ENCODE assay signal across 23 cellular contexts in genomic region chr17:31297090-31297489, GRCh38. TPM values are rescaled to one million over a fixed set of nuclear protein-coding genes. Genes with fewer than 3 reads are reported as not detected.
DNase-seq lines count a peak whose midpoint lies in the region; ATAC-seq and TF ChIP-seq lines count a peak whose summit lies in the region.
"Had no signal": no experiment of that assay in that cellular context is flagged by ENCODE, and none has a peak within 500 bp of the region (broad histone marks: within the 10 kb centered on the region; RNA-seq: fewer than 3 reads in every experiment).

TSS of gene OMG (minus strand) at chr17:31297239. CDS start at chr17:31296331, 908 bp downstream.

- no peaks in the 10 kb centered on the region for H3K79me2 ChIP-seq in OCI-LY7 (ENCODE audit: insufficient read depth, low read depth, low read length)
- H3K79me2 ChIP-seq: hepatocyte had no signal

- POLR2A ChIA-PET in HEK293 (lab: Yijun Ruan, JAX) (no interaction called here), OCI-LY7 (lab: Charles Lee) (no interaction called here)

- ATAC-seq in lung (ENCODE audit: insufficient read depth, low FRiP score) (no peak), GM19035 (IDR thresholded peaks at IDR 0.05; ENCODE audit: unreplicated experiment) (no peak)
- ATAC-seq: activated T-helper 17 cell treated with anti-CD3 and anti-CD28 coated beads, Interleukin-2, amount 50 U/mL, for 72 hours; effector memory CD8-positive, alpha-beta T cell; esophagus mucosa; HCT116 had no signal

- CTCF ChIA-PET in HEK293 (lab: Yijun Ruan, JAX) (no interaction called here), OCI-LY7 (lab: Charles Lee; ENCODE audit: unreplicated experiment) (no interaction called here)

- no peaks in the 10 kb centered on the region for H3K9me2 ChIP-seq in OCI-LY7 (ENCODE audit: insufficient read depth, low read length)

- H3K4me1 ChIP-seq in HEK293 (ENCODE audit: control insufficient read depth, insufficient read depth, low read length) (peaks cover 7% of the 10 kb centered on the region), lung (ENCODE audit: control insufficient read depth in 2 of 2, insufficient read depth in 2 of 2, low read length in 2 of 2) (peaks cover 0 to 3% of the 10 kb centered on the region in 2 donors), OCI-LY7 (ENCODE audit: insufficient read depth, low read length, poor library complexity, severe bottlenecking) (no peaks in the 10 kb centered on the region)

- H3K27ac ChIP-seq in HEK293 (ENCODE audit: extremely low read depth, low read depth, low read length) (no peak within 1 kb of the TSS), lung (ENCODE audit: low read depth in 1 of 2, low read length in 1 of 2) (no peak within 1 kb of the TSS), temporal lobe (ENCODE audit: low read depth, low read length) (peak within 1 kb of the TSS; percentile 90), OCI-LY7 (ENCODE audit: low read depth, low read length, poor library complexity, severe bottlenecking) (no peak within 1 kb of the TSS)
- H3K27ac ChIP-seq: hepatocyte, skin epidermis had no signal

- no peak within 1 kb of the TSS for H2AFZ ChIP-seq in OCI-LY7 (ENCODE audit: low read length)
- H2AFZ ChIP-seq: hepatocyte had no signal

- no peak within 1 kb of the TSS for H3K4me2 ChIP-seq in OCI-LY7 (ENCODE audit: low read length)
- H3K4me2 ChIP-seq: hepatocyte had no signal

- H3K27me3 ChIP-seq in lung (ENCODE audit: control insufficient read depth, insufficient read depth), result no peaks in the 10 kb centered on the region
- H3K27me3 ChIP-seq: hepatocyte had no signal

- H4K20me1 ChIP-seq in OCI-LY7 (ENCODE audit: insufficient read depth, low read length), result no peaks in the 10 kb centered on the region

- intact Hi-C loops in OCI-LY7 (cut with micrococcal nuclease; ENCODE audit: unreplicated experiment), result no loop called here

- H3K36me3 ChIP-seq in HEK293 (ENCODE audit: control insufficient read depth in 2 of 2, insufficient read depth in 1 of 2, low read length in 2 of 2), result peaks cover 0 to 4% of the 10 kb centered on the region in 2 experiments; a peak in 2 of 3 replicates
- peaks cover 0 to 2% of the 10 kb centered on the region in 2 donors for H3K36me3 ChIP-seq in lung (ENCODE audit: control insufficient read depth in 2 of 2, insufficient read depth in 2 of 2, low read length in 2 of 2)
- H3K36me3 ChIP-seq in OCI-LY7 (ENCODE audit: insufficient read depth, low read length), result peaks cover 11% of the 10 kb centered on the region; the same call in 1 of the 2 replicates

- WGBS in lung, 2 donors, result 93 to 94% methylated on average over 7 of the region's 7 CpGs

- BruUV-seq in OCI-LY7 (replicated peaks; lab: Mats Ljungman, UMichigan), result no TSS peak

- H3K9me3 ChIP-seq in HEK293 (ENCODE audit: control insufficient read depth, insufficient read depth, low read depth, low read length), result no peaks in the 10 kb centered on the region
- no peaks in the 10 kb centered on the region for H3K9me3 ChIP-seq in lung (ENCODE audit: control insufficient read depth in 2 of 2, insufficient read depth in 1 of 2, low read length in 1 of 2)
- H3K9me3 ChIP-seq in OCI-LY7 (ENCODE audit: low read length), result no peaks in the 10 kb centered on the region

- H3K4me3 ChIP-seq in HEK293 (ENCODE audit: low read depth, low read length), result no peak within 1 kb of the TSS
- no peak within 1 kb of the TSS for H3K4me3 ChIP-seq in lung
- H3K4me3 ChIP-seq in OCI-LY7 (ENCODE audit: low read depth, low read length, poor library complexity, severe bottlenecking), result no peak within 1 kb of the TSS
- H3K4me3 ChIP-seq: hepatocyte, skin epidermis had no signal

- TF ChIP-seq CTCF in HEK293 (tag by site-specific recombination; IDR thresholded peaks at IDR 0.05) (no peak), lung (IDR thresholded peaks at IDR 0.05; ENCODE audit: control extremely low read depth, extremely low read depth) (no peak), OCI-LY7 (conservative IDR thresholded peaks at IDR 0.05; ENCODE audit: low read length) (no peak)

- DNase-seq in cerebellum (ENCODE audit: low spot score), result peak; percentile 43
- DNase-seq in lung (ENCODE audit: low spot score), result no peak
- DNase-seq in activated gamma-delta T cell treated with Interleukin-2 at 50 U/mL for 16 hours, result no peak
- no peak for DNase-seq in OCI-LY7 (ENCODE audit: low spot score)
- DNase-seq: activated CD4-positive, alpha-beta T cell treated with anti-CD3 and anti-CD28 coated beads, Interleukin-2, amount 50 U/mL, for 4 hours; activated CD4-positive, CD25-positive, alpha-beta regulatory T cell; Calu3; effector memory CD8-positive, alpha-beta T cell; foreskin melanocyte; NCI-H1105 treated with DMSO at 0.1 percent for 48 hours; NCI-H2081 treated with DMSO at 0.1 percent for 48 hours; OCI-M1; stimulated activated CD4-positive, alpha-beta T cell treated with anti-CD3 and anti-CD28 coated beads, Interleukin-1b, Interleukin-23, amount 100 ng/mL, for 48 hours had no signal

TF ChIP-seq in HEK293, 187 proteins besides CTCF, POLR2A, EP300 and RAD21:
- TF ChIP-seq REST (tag by site-specific recombination; IDR thresholded peaks at IDR 0.05) (peak; percentile 56; the same call in 1 of the 2 replicates), ZNF214 (tag by site-specific recombination; IDR thresholded peaks at IDR 0.05; ENCODE audit: borderline replicate concordance) (no peak)

RNA-seq across cellular contexts. Expression of gene OMG, which starts in this region (rescaled TPM):
- total RNA-seq in cerebellum (12.2 TPM), lung (10 to 100 TPM; 16.5 to 26.2 TPM), temporal lobe (4.7 TPM), OCI-LY7 (2022) (1.4 TPM in 2 replicates)
- polyA plus RNA-seq in lung, result 10 to 100 TPM; 35.8 to 41.6 TPM
- total RNA-seq in OCI-LY7 (2014; rRNA removed; shearing (Covaris generic)), result 0.32 and 0.46 TPM in 2 replicates
- total RNA-seq: Calu3, esophagus mucosa, hepatocyte, lower leg skin, neural crest cell had no signal
